In genomic region chr13:33284016-33284415, GRCh38 we compare ENCODE assay signal across 1 cellular context.
TF ChIP-seq lines count a peak whose summit lies in the region.

No MANE protein-coding gene starts in this region.

TF ChIP-seq in GM23338, 12 proteins besides CTCF, POLR2A, EP300 and RAD21 (continued from another document):
- no peak for TF ChIP-seq ZNF462 (CRISPR knock-in tag; IDR thresholded peaks at IDR 0.05)
- TF ChIP-seq ZNF114 (CRISPR knock-in tag; IDR thresholded peaks at IDR 0.05) = no peak
- TF ChIP-seq ETS1 (IDR thresholded peaks at IDR 0.05) = no peak
- TF ChIP-seq STAT1 (IDR thresholded peaks at IDR 0.05; ENCODE audit: unreplicated experiment) = no peak
- TF ChIP-seq REST (IDR thresholded peaks at IDR 0.05; ENCODE audit: unreplicated experiment) = no peak
- no peak for TF ChIP-seq ZNF331 (CRISPR knock-in tag; IDR thresholded peaks at IDR 0.05; ENCODE audit: low read depth)
- no peak for TF ChIP-seq POLR2AphosphoS5 (IDR thresholded peaks at IDR 0.05; ENCODE audit: low read depth)
- no peak for TF ChIP-seq EZH2 (IDR thresholded peaks at IDR 0.05; ENCODE audit: low read depth, unreplicated experiment)
- TF ChIP-seq JUNB (IDR thresholded peaks at IDR 0.05; ENCODE audit: unreplicated experiment) = no peak
- TF ChIP-seq NANOG (IDR thresholded peaks at IDR 0.05; ENCODE audit: borderline replicate concordance) = no peak
